Comparison of ENCODE assay signal across 8 cellular contexts in the genomic region with DNA sequence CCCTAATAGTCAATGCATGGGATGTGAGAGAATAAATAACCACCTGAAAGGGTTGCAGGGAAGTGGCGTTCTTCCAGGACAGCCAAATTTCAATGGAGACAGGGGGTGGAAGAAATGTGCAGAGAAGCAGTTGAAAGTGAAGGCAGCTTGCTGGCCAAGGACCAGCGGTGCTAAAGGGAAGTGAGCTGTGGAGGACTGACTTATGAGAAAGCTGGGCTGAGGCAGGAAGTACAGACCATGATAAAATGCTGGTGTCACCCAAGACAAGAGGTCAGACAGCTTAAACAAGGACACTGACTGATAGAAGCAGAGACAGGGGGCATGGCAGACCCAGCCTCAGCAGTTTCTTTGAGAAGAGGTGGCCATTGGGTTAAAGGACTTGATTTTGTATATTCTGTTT.
DNase-seq lines count a peak whose midpoint lies in the region; ATAC-seq and TF ChIP-seq lines count a peak whose summit lies in the region.

No MANE protein-coding gene starts in this region.

- DNase-seq in AG20443 (ENCODE audit: low spot score) (peak; percentile 21), HT1080 (ENCODE audit: low read depth) (peak; percentile 33), fibroblast of mammary gland (ENCODE audit: low read depth) (peak; percentile 40), uterus (no peak), SK-N-DZ (ENCODE audit: low spot score) (no peak), cerebellar cortex (ENCODE audit: low spot score) (no peak), WTC11 (ENCODE audit: low spot score) (no peak)

- no peak overlapping the region for H3K4me3 Mint-ChIP-seq in WTC11

- POLR2A ChIA-PET in WTC11 (lab: Charles Lee): no interaction called here

- no peaks in the 10 kb centered on the region for H3K4me1 ChIP-seq in uterus

- no peaks in the 10 kb centered on the region for H3K27me3 ChIP-seq in uterus

- H3K4me1 Mint-ChIP-seq in WTC11: peaks cover 6% of the 10 kb centered on the region

- no peaks in the 10 kb centered on the region for H3K36me3 ChIP-seq in uterus

- TF ChIP-seq CTCF in fibroblast of mammary gland (conservative IDR thresholded peaks at IDR 0.05; ENCODE audit: control insufficient read depth, insufficient read depth, low read depth, low read length) (no peak), uterus (IDR thresholded peaks at IDR 0.05) (no peak), WTC11 (IDR thresholded peaks at IDR 0.05) (no peak)

- H3K9me3 Mint-ChIP-seq in WTC11: no peaks in the 10 kb centered on the region

- CTCF ChIA-PET in WTC11 (lab: Charles Lee): interaction anchor here (1.1 kb wide), 1 partner anchor 15 kb away, joined by 3 read pairs; no protein-coding TSS in a partner anchor

- peak; percentile 85 for ATAC-seq in GM19395 (IDR thresholded peaks at IDR 0.05; ENCODE audit: unreplicated experiment)
- no peak for ATAC-seq in WTC11

- 0 out of 2 replicates have a peak, but pooled peaks cover 3% of the 10 kb centered on the region for H3K36me3 Mint-ChIP-seq in WTC11

- no peak overlapping the region for H3K27ac ChIP-seq in uterus

- H3K9me3 ChIP-seq in uterus: no peaks in the 10 kb centered on the region

- intact Hi-C loops in uterus (cut with DNase I; ENCODE audit: low total_unique reads): no loop called here

- TF ChIP-seq POLR2A in uterus (IDR thresholded peaks at IDR 0.05): no peak

- H3K27me3 Mint-ChIP-seq in WTC11 (ENCODE audit: low read depth): no peaks in the 10 kb centered on the region

- H3K27ac Mint-ChIP-seq in WTC11: no peak overlapping the region; the same call in 1 of the 2 replicates

- H3K4me3 ChIP-seq in fibroblast of mammary gland (ENCODE audit: control insufficient read depth, low read depth, low read length): no peak overlapping the region
- no peak overlapping the region for H3K4me3 ChIP-seq in uterus

TF ChIP-seq in WTC11, 78 proteins besides CTCF, POLR2A, EP300 and RAD21:
- TF ChIP-seq, protein P1, sequence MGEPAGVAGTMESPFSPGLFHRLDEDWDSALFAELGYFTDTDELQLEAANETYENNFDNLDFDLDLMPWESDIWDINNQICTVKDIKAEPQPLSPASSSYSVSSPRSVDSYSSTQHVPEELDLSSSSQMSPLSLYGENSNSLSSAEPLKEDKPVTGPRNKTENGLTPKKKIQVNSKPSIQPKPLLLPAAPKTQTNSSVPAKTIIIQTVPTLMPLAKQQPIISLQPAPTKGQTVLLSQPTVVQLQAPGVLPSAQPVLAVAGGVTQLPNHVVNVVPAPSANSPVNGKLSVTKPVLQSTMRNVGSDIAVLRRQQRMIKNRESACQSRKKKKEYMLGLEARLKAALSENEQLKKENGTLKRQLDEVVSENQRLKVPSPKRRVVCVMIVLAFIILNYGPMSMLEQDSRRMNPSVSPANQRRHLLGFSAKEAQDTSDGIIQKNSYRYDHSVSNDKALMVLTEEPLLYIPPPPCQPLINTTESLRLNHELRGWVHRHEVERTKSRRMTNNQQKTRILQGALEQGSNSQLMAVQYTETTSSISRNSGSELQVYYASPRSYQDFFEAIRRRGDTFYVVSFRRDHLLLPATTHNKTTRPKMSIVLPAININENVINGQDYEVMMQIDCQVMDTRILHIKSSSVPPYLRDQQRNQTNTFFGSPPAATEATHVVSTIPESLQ (CRISPR knock-in tag; IDR thresholded peaks at IDR 0.05): no peak
- no peak for TF ChIP-seq MYBL2 (CRISPR knock-in tag; IDR thresholded peaks at IDR 0.05)
- TF ChIP-seq FOXJ3 (CRISPR knock-in tag; IDR thresholded peaks at IDR 0.05; ENCODE audit: borderline replicate concordance): no peak
- no peak for TF ChIP-seq NFYB (CRISPR knock-in tag; conservative IDR thresholded peaks at IDR 0.05; ENCODE audit: low read depth)
- no peak for TF ChIP-seq TP53 (CRISPR knock-in tag; IDR thresholded peaks at IDR 0.05)
- no peak for TF ChIP-seq RELA (CRISPR knock-in tag; IDR thresholded peaks at IDR 0.05; ENCODE audit: borderline replicate concordance)
- TF ChIP-seq ZBTB21 (CRISPR knock-in tag; IDR thresholded peaks at IDR 0.05; ENCODE audit: borderline replicate concordance): no peak
- no peak for TF ChIP-seq OVOL2 (CRISPR knock-in tag; IDR thresholded peaks at IDR 0.05; ENCODE audit: borderline replicate concordance)
- no peak for TF ChIP-seq NFE2L1 (CRISPR knock-in tag; IDR thresholded peaks at IDR 0.05)
- TF ChIP-seq HMGXB4 (CRISPR knock-in tag; IDR thresholded peaks at IDR 0.05): no peak
- TF ChIP-seq ZNF263 (CRISPR knock-in tag; IDR thresholded peaks at IDR 0.05; ENCODE audit: low read depth): no peak
- TF ChIP-seq, protein P2, sequence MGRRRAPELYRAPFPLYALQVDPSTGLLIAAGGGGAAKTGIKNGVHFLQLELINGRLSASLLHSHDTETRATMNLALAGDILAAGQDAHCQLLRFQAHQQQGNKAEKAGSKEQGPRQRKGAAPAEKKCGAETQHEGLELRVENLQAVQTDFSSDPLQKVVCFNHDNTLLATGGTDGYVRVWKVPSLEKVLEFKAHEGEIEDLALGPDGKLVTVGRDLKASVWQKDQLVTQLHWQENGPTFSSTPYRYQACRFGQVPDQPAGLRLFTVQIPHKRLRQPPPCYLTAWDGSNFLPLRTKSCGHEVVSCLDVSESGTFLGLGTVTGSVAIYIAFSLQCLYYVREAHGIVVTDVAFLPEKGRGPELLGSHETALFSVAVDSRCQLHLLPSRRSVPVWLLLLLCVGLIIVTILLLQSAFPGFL (CRISPR knock-in tag; IDR thresholded peaks at IDR 0.05; ENCODE audit: borderline replicate concordance): no peak
- no peak for TF ChIP-seq SMAD4 (CRISPR knock-in tag; IDR thresholded peaks at IDR 0.05)
- TF ChIP-seq TEAD4 (CRISPR knock-in tag; IDR thresholded peaks at IDR 0.05): no peak
- no peak for TF ChIP-seq SMAD3 (CRISPR knock-in tag; IDR thresholded peaks at IDR 0.05; ENCODE audit: borderline replicate concordance)
- TF ChIP-seq, protein P3, sequence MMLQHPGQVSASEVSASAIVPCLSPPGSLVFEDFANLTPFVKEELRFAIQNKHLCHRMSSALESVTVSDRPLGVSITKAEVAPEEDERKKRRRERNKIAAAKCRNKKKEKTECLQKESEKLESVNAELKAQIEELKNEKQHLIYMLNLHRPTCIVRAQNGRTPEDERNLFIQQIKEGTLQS (CRISPR knock-in tag; conservative IDR thresholded peaks at IDR 0.05): no peak
- no peak for TF ChIP-seq ZNF138 (CRISPR knock-in tag; conservative IDR thresholded peaks at IDR 0.05)
- TF ChIP-seq ZNF671 (CRISPR knock-in tag; IDR thresholded peaks at IDR 0.05): no peak
- no peak for TF ChIP-seq NR2C2 (CRISPR knock-in tag; IDR thresholded peaks at IDR 0.05)

Comparison
In these comparisons a context has a peak if more than half of its experiments do, and no peak if none do; other contexts are left out.
1. DNase-seq: peak in AG20443 (single experiment), HT1080 (single experiment) and fibroblast of mammary gland (single experiment); none in uterus (0 of 2), SK-N-DZ (single experiment), cerebellar cortex (single experiment) and WTC11 (single experiment).